ENCODE assay signal across 8 cellular contexts in genomic region chr12:54526800-54527630, GRCh38. TPM values are rescaled to one million over a fixed set of nuclear protein-coding genes. Genes with fewer than 3 reads are reported as not detected.
A peak's percentile ranks its signal among the peaks of the same experiment; 100 is the strongest.
DNase-seq lines count a peak whose midpoint lies in the region; ATAC-seq and TF ChIP-seq lines count a peak whose summit lies in the region.

No MANE protein-coding gene starts in this region.

- CTCF ChIA-PET in HEK293T (lab: Yijun Ruan, JAX): interaction anchor here (0.6 to 2.5 kb wide), 30 partner anchors 10 to 408 kb away, joined by 3 to 21 read pairs (median 4); partner anchors contain the start of genes MUCL1 and PDE1B

- POLR2A ChIA-PET in HEK293T (lab: Yijun Ruan, JAX): interaction anchor here (0.7 to 1.4 kb wide), 2 partner anchors 101 to 248 kb away, joined by 3 read pairs; no protein-coding TSS in a partner anchor

- DNase-seq in CMK (ENCODE audit: low read depth): peak; percentile 21
- DNase-seq in HEK293T (ENCODE audit: extremely low spot score): peak; percentile 69
- peak; percentile 21 for DNase-seq in T-helper 9 cell
- peak; percentile 56 for DNase-seq in dermis blood vessel endothelial cell
- DNase-seq in myocyte (ENCODE audit: low read depth): peak; percentile 30
- no peak for DNase-seq in NK-92 treated with Interleukin-12 subunit alpha and Interleukin-12 subunit beta, amount 100 ng/mL, for 24 hours (lab: John Stamatoyannopoulos, UW)

- no peak for ATAC-seq in GM21576 (IDR thresholded peaks at IDR 0.05; ENCODE audit: unreplicated experiment)
- no peak for ATAC-seq in HG02763 (IDR thresholded peaks at IDR 0.05; ENCODE audit: unreplicated experiment)

TF ChIP-seq in HEK293T, 16 proteins besides CTCF, POLR2A, EP300 and RAD21:
- TF ChIP-seq LEF1 (IDR thresholded peaks at IDR 0.05; ENCODE audit: borderline replicate concordance): no peak
- TF ChIP-seq ZNF384 (IDR thresholded peaks at IDR 0.05): no peak
- no peak for TF ChIP-seq PKNOX1 (IDR thresholded peaks at IDR 0.05)
- no peak for TF ChIP-seq NFRKB (IDR thresholded peaks at IDR 0.05)
- TF ChIP-seq L3MBTL2 (conservative IDR thresholded peaks at IDR 0.05): no peak
- no peak for TF ChIP-seq SP1 (IDR thresholded peaks at IDR 0.05)
- TF ChIP-seq ELF4 (IDR thresholded peaks at IDR 0.05): no peak
- no peak for TF ChIP-seq FOXM1 (IDR thresholded peaks at IDR 0.05; ENCODE audit: borderline replicate concordance)
- no peak for TF ChIP-seq TARDBP (IDR thresholded peaks at IDR 0.05)
- TF ChIP-seq HDGF (IDR thresholded peaks at IDR 0.05; ENCODE audit: borderline replicate concordance): no peak
- no peak for TF ChIP-seq SUZ12 (IDR thresholded peaks at IDR 0.05)
- no peak for TF ChIP-seq ARNT (IDR thresholded peaks at IDR 0.05)
- TF ChIP-seq BHLHE40 (IDR thresholded peaks at IDR 0.05; ENCODE audit: borderline replicate concordance): no peak
- no peak for TF ChIP-seq FOXA1 (IDR thresholded peaks at IDR 0.05)
- TF ChIP-seq FOXK2 (IDR thresholded peaks at IDR 0.05): no peak
- no peak for TF ChIP-seq CTBP1 (IDR thresholded peaks at IDR 0.05; ENCODE audit: borderline replicate concordance)

RNA-seq across cellular contexts. Expression of gene PDE1B, which starts 22.4 kb away (rescaled TPM):
- not detected in 2 replicates for total RNA-seq in dermis blood vessel endothelial cell
- total RNA-seq in myocyte: 0.03 TPM in 1 of 2 replicates, not detected in the other
- polyA plus RNA-seq in myocyte (2012): not detected

RNA-seq across cellular contexts. Expression of gene NCKAP1L, which starts 29.5 kb away (rescaled TPM):
- total RNA-seq in dermis blood vessel endothelial cell (under 0.01 TPM in 1 of 2 replicates, not detected in the other), myocyte (not detected in 2 replicates)
- polyA plus RNA-seq in myocyte (2012): not detected

RNA-seq across cellular contexts. Expression of gene GTSF1, which starts 53.6 kb away (rescaled TPM):
- total RNA-seq in dermis blood vessel endothelial cell: 0.34 TPM in 1 of 2 replicates, not detected in the other
- not detected in 2 replicates for total RNA-seq in myocyte
- not detected for polyA plus RNA-seq in myocyte (2012)
